8 cellular contexts compared by ENCODE assay signal in genomic region chr4:163048447-163048846, GRCh38.
DNase-seq lines count a peak whose midpoint lies in the region; TF ChIP-seq lines count a peak whose summit lies in the region.

No MANE protein-coding gene starts in this region.

- no peaks in the 10 kb centered on the region for H3K36me3 ChIP-seq in HAP-1 (replicated peaks)

- H3K4me3 ChIP-seq in HAP-1, result no peak overlapping the region
- H3K4me3 ChIP-seq in astrocyte of the spinal cord (ENCODE audit: low read depth, low read length), result no peak overlapping the region

- TF ChIP-seq CTCF in astrocyte of the spinal cord (IDR thresholded peaks at IDR 0.05; ENCODE audit: low read depth, low read length), result peak; percentile 53

- peak; percentile 18 for DNase-seq in stimulated activated CD4-positive, alpha-beta T cell treated with anti-CD3 and anti-CD28 coated beads, Interleukin-15, amount 100 ng/mL, for 24 hours
- DNase-seq in stimulated activated CD4-positive, alpha-beta T cell treated with anti-CD3 and anti-CD28 coated beads, Interleukin-4, amount 100 ng/mL, for 1 hour, result no peak
- peak; percentile 38 to 48 for DNase-seq in HAP-1 (ENCODE audit: low spot score in 2 of 2)
- peak; percentile 29 to 55 for DNase-seq in Kasumi-1 (lab: John Stamatoyannopoulos, UW)
- peak; percentile 10 for DNase-seq in astrocyte of the spinal cord (ENCODE audit: low read depth, low spot score)
- DNase-seq in medulla oblongata (ENCODE audit: extremely low spot score), result peak; percentile 13
- DNase-seq in cerebellar nuclear complex (lab: John Stamatoyannopoulos, UW), result no peak
- DNase-seq in NCI-H774 (lab: John Stamatoyannopoulos, UW), result no peak

- in situ Hi-C loops in HAP-1 (cut with MboI; ENCODE audit: low sequenced_read_pairs) (no loop called here), astrocyte of the spinal cord (cut with HindIII; ENCODE audit: low sequenced_read_pairs) (no loop called here)

- peaks cover 8% of the 10 kb centered on the region; the same call in 1 of the 2 replicates for H3K4me1 ChIP-seq in HAP-1

- no peaks in the 10 kb centered on the region for H3K9me3 ChIP-seq in HAP-1

- H3K27me3 ChIP-seq in HAP-1 (ENCODE audit: low read depth), result 0 out of 2 replicates have a peak, but pooled peaks cover 2% of the 10 kb centered on the region

Comparison
In these comparisons a context has a peak if more than half of its experiments do, and no peak if none do; other contexts are left out.
1. DNase-seq: peak in stimulated activated CD4-positive, alpha-beta T cell treated with anti-CD3 and anti-CD28 coated beads, Interleukin-15, amount 100 ng/mL, for 24 hours (single experiment), HAP-1 (2 of 2), Kasumi-1 (2 of 2), astrocyte of the spinal cord (single experiment) and medulla oblongata (single experiment); none in stimulated activated CD4-positive, alpha-beta T cell treated with anti-CD3 and anti-CD28 coated beads, Interleukin-4, amount 100 ng/mL, for 1 hour (single experiment), cerebellar nuclear complex (0 of 2) and NCI-H774 (single experiment).